Comparison of ENCODE assay signal across 13 cellular contexts in the genomic region with DNA sequence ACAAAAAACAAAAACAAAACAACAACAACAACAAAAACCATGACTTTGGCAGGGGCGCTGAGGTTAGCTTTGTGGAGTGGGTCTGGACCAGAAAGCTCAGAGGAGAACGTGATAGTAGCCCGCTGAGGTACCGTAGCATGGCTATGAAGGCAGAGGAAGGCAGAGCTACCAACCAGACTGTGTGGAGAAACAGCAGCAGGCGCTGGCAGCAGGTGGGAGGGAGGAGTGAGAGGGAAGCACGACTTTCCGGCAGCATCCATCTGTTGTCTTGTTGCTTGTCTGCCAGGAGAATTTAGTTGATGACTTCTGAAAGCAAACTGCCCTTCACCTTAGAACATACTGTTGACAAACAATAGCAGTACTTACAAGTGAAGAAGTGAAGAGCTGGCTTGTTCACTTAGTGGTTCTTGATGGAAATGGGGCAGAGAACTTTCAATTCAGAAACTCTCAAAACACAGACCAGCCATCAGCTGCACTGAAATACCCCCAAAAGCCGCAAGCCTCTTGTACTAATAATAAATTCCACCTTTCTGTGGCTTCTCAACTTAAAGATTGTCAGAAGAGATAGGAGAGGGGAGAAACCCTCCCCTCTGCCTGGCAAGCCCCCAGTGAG.
A peak's percentile ranks its signal among the peaks of the same experiment; 100 is the strongest.
DNase-seq lines count a peak whose midpoint lies in the region; TF ChIP-seq lines count a peak whose summit lies in the region.
"Had no signal": no experiment of that assay in that cellular context is flagged by ENCODE, and none has a peak within 500 bp of the region (broad histone marks: within the 10 kb centered on the region; RNA-seq: fewer than 3 reads in every experiment).

No MANE protein-coding gene starts in this region.

- TF ChIP-seq CTCF in colonic mucosa (IDR thresholded peaks at IDR 0.05): no peak

- DNase-seq in DMS 273 treated with DMSO at 0.1 percent for 48 hours (lab: John Stamatoyannopoulos, UW) (peak; percentile 91), NCI-H1694 (lab: John Stamatoyannopoulos, UW) (peak; percentile 78), NCI-H82 treated with DMSO at 0.1 percent for 48 hours (lab: John Stamatoyannopoulos, UW; ENCODE audit: unreplicated experiment) (peak; percentile 86), pons (ENCODE audit: low spot score) (peak; percentile 1), posterior vena cava (ENCODE audit: low spot score) (no peak), NCI-H345 (lab: John Stamatoyannopoulos, UW) (no peak), putamen (ENCODE audit: low spot score) (no peak), colonic mucosa (no peak)
- DNase-seq: GF-D8, NCI-H1436, NCI-H2029 treated with DMSO at 0.1 percent for 48 hours, SJCRH30 had no signal

- H3K9me3 ChIP-seq in colonic mucosa: no peaks in the 10 kb centered on the region
- H3K9me3 ChIP-seq: SJCRH30 had no signal

- no peaks in the 10 kb centered on the region for H3K36me3 ChIP-seq in colonic mucosa
- H3K36me3 ChIP-seq: SJCRH30 had no signal

- intact Hi-C loops in posterior vena cava (cut with DNase I) (no loop called here), colonic mucosa (cut with DNase I) (no loop called here)

- H3K9ac ChIP-seq in colonic mucosa (ENCODE audit: low read depth in 2 of 2, low read length in 2 of 2): no peak overlapping the region

- no peak overlapping the region for H3K4me3 ChIP-seq in colonic mucosa
- H3K4me3 ChIP-seq: GM12878, SJCRH30 had no signal

- no peak overlapping the region for H3K27ac ChIP-seq in colonic mucosa
- H3K27ac ChIP-seq: SJCRH30 had no signal

- no peaks in the 10 kb centered on the region for H3K27me3 ChIP-seq in colonic mucosa
- H3K27me3 ChIP-seq: SJCRH30 had no signal

- no peaks in the 10 kb centered on the region for H3K4me1 ChIP-seq in colonic mucosa
- H3K4me1 ChIP-seq: SJCRH30 had no signal

Comparison
In these comparisons a context has a peak if more than half of its experiments do, and no peak if none do; other contexts are left out.
1. DNase-seq: peak in DMS 273 treated with DMSO at 0.1 percent for 48 hours (single experiment), NCI-H1694 (single experiment), NCI-H82 treated with DMSO at 0.1 percent for 48 hours (single experiment) and pons (single experiment); none in posterior vena cava (single experiment), NCI-H345 (single experiment), putamen (single experiment) and colonic mucosa (single experiment).